In genomic region chr21:21200103-21200938, GRCh38 we compare ENCODE assay signal across 8 cellular contexts.
DNase-seq lines count a peak whose midpoint lies in the region; ATAC-seq lines count a peak whose summit lies in the region.

No MANE protein-coding gene starts in this region.

- ATAC-seq in HG03354 (IDR thresholded peaks at IDR 0.05; ENCODE audit: poor library complexity, severe bottlenecking, unreplicated experiment) (peak; percentile 34), HG03025 (IDR thresholded peaks at IDR 0.05; ENCODE audit: low FRiP score, unreplicated experiment) (no peak), HG03520 (IDR thresholded peaks at IDR 0.05; ENCODE audit: unreplicated experiment) (no peak), HG03045 (IDR thresholded peaks at IDR 0.05; ENCODE audit: unreplicated experiment) (no peak), HG03108 (IDR thresholded peaks at IDR 0.05; ENCODE audit: unreplicated experiment) (no peak)

- DNase-seq in UCSD-AML1 (lab: John Stamatoyannopoulos, UW; ENCODE audit: unreplicated experiment) (peak; percentile 51), glomerular endothelial cell (ENCODE audit: extremely low read depth, low read depth, low spot score) (peak; percentile 70), smooth muscle cell of the brain vasculature (ENCODE audit: low read depth, low spot score) (peak; percentile 86)
